22 cellular contexts compared by ENCODE assay signal in genomic region chr13:90003566-90003965, GRCh38.
"Had no signal": no experiment of that assay in that cellular context is flagged by ENCODE, and none has a peak within 500 bp of the region (broad histone marks: within the 10 kb centered on the region; RNA-seq: fewer than 3 reads in every experiment).

No MANE protein-coding gene starts in this region.

- ATAC-seq: Panc1, T-helper 17 cell had no signal

- H3K9me3 ChIP-seq: SK-N-SH had no signal

- H3K27ac Mint-ChIP-seq: T-helper 17 cell had no signal

- H3K9me2 ChIP-seq: SK-N-SH had no signal

- H3K9ac ChIP-seq: KMS-11, SK-N-SH had no signal

- H3K4me3 Mint-ChIP-seq: T-helper 17 cell had no signal

- H3K4me1 Mint-ChIP-seq: T-helper 17 cell had no signal

- H3K27me3 Mint-ChIP-seq: T-helper 17 cell had no signal

- DNase-seq: IMR-90, Kasumi-1, MM.1S, NCI-H1105, NCI-H1417, NCI-H1436 treated with DMSO at 0.1 percent for 48 hours, NCI-H1694, NCI-H187 treated with DMSO at 0.1 percent for 48 hours, NCI-H2029 treated with DMSO at 0.1 percent for 48 hours, NCI-H2171, NCI-H345, NCI-H446 treated with DMSO at 0.1 percent for 48 hours, NCI-H510A treated with DMSO at 0.1 percent for 48 hours, NCI-H526 treated with DMSO at 0.1 percent for 48 hours, NCI-H748 treated with DMSO at 0.1 percent for 48 hours, SHP77, SK-N-SH, T-helper 1 cell, T-helper 17 cell had no signal

- H3K4me2 ChIP-seq: KMS-11, SK-N-SH had no signal

- H3K27ac ChIP-seq: KMS-11, RWPE1 had no signal
